In the genomic region with DNA sequence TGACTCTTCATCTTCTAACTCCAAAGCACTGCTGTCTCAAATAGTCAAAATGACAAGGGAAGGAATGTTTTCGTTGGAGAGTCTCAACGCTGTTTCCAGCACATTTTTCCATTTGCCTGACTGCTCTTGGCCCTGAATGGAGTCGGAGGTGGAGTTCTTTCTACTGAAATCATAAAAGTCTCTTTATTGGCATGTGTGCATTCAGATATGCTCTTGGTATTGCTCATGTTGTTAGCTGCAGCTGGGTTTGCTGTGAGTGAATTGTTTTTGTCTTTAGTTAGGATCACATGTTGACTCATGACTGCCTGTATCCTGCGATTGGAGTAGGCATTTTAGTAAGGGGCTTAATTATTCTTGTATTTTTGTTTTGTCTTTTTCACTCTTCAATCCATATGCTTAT, we compare ENCODE assay signal across 16 cellular contexts. TPM values are rescaled to one million over a fixed set of nuclear protein-coding genes. Genes with fewer than 3 reads are reported as not detected.
DNase-seq lines count a peak whose midpoint lies in the region; ATAC-seq, FAIRE-seq and TF ChIP-seq lines count a peak whose summit lies in the region.
"Had no signal": no experiment of that assay in that cellular context is flagged by ENCODE, and none has a peak within 500 bp of the region (broad histone marks: within the 10 kb centered on the region; RNA-seq: fewer than 3 reads in every experiment).

No MANE protein-coding gene starts in this region.

- no peak for ATAC-seq in CD4-positive, alpha-beta T cell (ENCODE audit: poor library complexity)

- H3K9ac ChIP-seq in astrocyte (ENCODE audit: low read length), result no peak overlapping the region

- H3K36me3 ChIP-seq in astrocyte (ENCODE audit: insufficient read depth, low read length) (no peaks in the 10 kb centered on the region), osteoblast (ENCODE audit: insufficient read depth, low read length) (no peaks in the 10 kb centered on the region)
- H3K36me3 ChIP-seq: esophagus squamous epithelium had no signal

- H4K20me1 ChIP-seq in astrocyte (ENCODE audit: insufficient read depth, low read length) (no peaks in the 10 kb centered on the region), osteoblast (ENCODE audit: insufficient read depth, low read length) (no peaks in the 10 kb centered on the region)

- H3K27me3 Mint-ChIP-seq in astrocyte (ENCODE audit: low read depth, unreplicated experiment), result peaks cover 1% of the 10 kb centered on the region
- H3K27me3 Mint-ChIP-seq in CD4-positive, alpha-beta T cell, result no peaks in the 10 kb centered on the region
- H3K27me3 Mint-ChIP-seq: naive B cell had no signal

- H3K4me2 ChIP-seq in astrocyte (ENCODE audit: low read length) (peak overlapping the region; percentile 29), osteoblast (ENCODE audit: insufficient read depth, low read length) (peak overlapping the region; percentile 25)

- CTCF ChIA-PET in CD4-positive, alpha-beta T cell (lab: Charles Lee), result no interaction called here

- H3K79me2 ChIP-seq in astrocyte (ENCODE audit: insufficient read depth, low read length) (no peaks in the 10 kb centered on the region), osteoblast (ENCODE audit: insufficient read depth, low read length) (no peaks in the 10 kb centered on the region)

- POLR2A ChIA-PET in CD4-positive, alpha-beta T cell (lab: Charles Lee), result no interaction called here

- H3K4me1 Mint-ChIP-seq in astrocyte (ENCODE audit: low read depth, unreplicated experiment), result peaks cover 5% of the 10 kb centered on the region
- H3K4me1 Mint-ChIP-seq in CD4-positive, alpha-beta T cell (ENCODE audit: low read depth), result no peaks in the 10 kb centered on the region
- H3K4me1 Mint-ChIP-seq: naive B cell had no signal

- no peak overlapping the region for H2AFZ ChIP-seq in astrocyte (ENCODE audit: low read depth, low read length)
- H2AFZ ChIP-seq in osteoblast (ENCODE audit: low read length), result no peak overlapping the region

- intact Hi-C loops in CD4-positive, alpha-beta T cell (cut with DNase I, micrococcal nuclease), result no loop called here

- peak; percentile 69 for DNase-seq in AG10803 (ENCODE audit: low read depth)
- peak; percentile 80 for DNase-seq in astrocyte (ENCODE audit: low read depth)
- DNase-seq in fibroblast of villous mesenchyme (ENCODE audit: low read depth), result peak; percentile 41
- DNase-seq in osteoblast (ENCODE audit: insufficient read length, low spot score, missing footprints), result peak; percentile 89
- DNase-seq in NCI-H774 (lab: John Stamatoyannopoulos, UW), result no peak
- DNase-seq in kidney tubule cell (ENCODE audit: low spot score), result no peak
- no peak for DNase-seq in stimulated activated CD4-positive, alpha-beta T cell treated with anti-CD3 and anti-CD28 coated beads, Interleukin-4, amount 100 ng/mL, for 4 hours
- no peak for DNase-seq in CD4-positive, alpha-beta T cell
- DNase-seq: activated naive CD4-positive, alpha-beta T cell treated with anti-CD3 and anti-CD28 coated beads for 36 hours; esophagus squamous epithelium; MM.1S; naive B cell; NCI-H2171; substantia nigra had no signal

- H3K36me3 Mint-ChIP-seq in astrocyte (ENCODE audit: low read depth, unreplicated experiment), result no peaks in the 10 kb centered on the region
- no peaks in the 10 kb centered on the region for H3K36me3 Mint-ChIP-seq in CD4-positive, alpha-beta T cell (ENCODE audit: low read depth)
- H3K36me3 Mint-ChIP-seq: naive B cell had no signal

- peaks cover 10% of the 10 kb centered on the region for H3K4me1 ChIP-seq in astrocyte (ENCODE audit: insufficient read depth, low read length)
- H3K4me1 ChIP-seq in osteoblast (ENCODE audit: insufficient read depth, low read length), result peaks cover 32% of the 10 kb centered on the region

- H3K4me3 ChIP-seq in AG10803 (ENCODE audit: low read length) (no peak overlapping the region), astrocyte (ENCODE audit: insufficient read depth, low read depth, low read length) (no peak overlapping the region), fibroblast of villous mesenchyme (ENCODE audit: low read depth, low read length) (no peak overlapping the region), osteoblast (ENCODE audit: insufficient read depth, low read length) (no peak overlapping the region)
- H3K4me3 ChIP-seq: esophagus squamous epithelium, skin epidermis had no signal

- no peaks in the 10 kb centered on the region for H3K27me3 ChIP-seq in astrocyte (ENCODE audit: insufficient read depth, low read length)
- no peaks in the 10 kb centered on the region for H3K27me3 ChIP-seq in osteoblast (ENCODE audit: insufficient read depth, low read length)
- H3K27me3 ChIP-seq in CD4-positive, alpha-beta T cell (ENCODE audit: control insufficient read depth, insufficient read depth, low read length), result no peaks in the 10 kb centered on the region
- H3K27me3 ChIP-seq: esophagus squamous epithelium had no signal

- H3K27ac ChIP-seq in astrocyte (ENCODE audit: low read depth, low read length) (no peak overlapping the region), osteoblast (ENCODE audit: low read depth, low read length) (peak overlapping the region; percentile 38)
- H3K27ac ChIP-seq in CD4-positive, alpha-beta T cell (ENCODE audit: low read depth, low read length), result no peak overlapping the region
- H3K27ac ChIP-seq: VCaP had no signal

- no peak overlapping the region for H3K4me3 Mint-ChIP-seq in astrocyte (ENCODE audit: unreplicated experiment)
- H3K4me3 Mint-ChIP-seq in CD4-positive, alpha-beta T cell, result no peak overlapping the region
- H3K4me3 Mint-ChIP-seq: activated naive CD4-positive, alpha-beta T cell treated with anti-CD3 and anti-CD28 coated beads for 36 hours; naive B cell had no signal

- H3K9me3 ChIP-seq in astrocyte (ENCODE audit: insufficient read depth, low read depth, low read length), result no peaks in the 10 kb centered on the region
- H3K9me3 ChIP-seq in osteoblast (ENCODE audit: low read depth, low read length), result no peaks in the 10 kb centered on the region
- no peaks in the 10 kb centered on the region for H3K9me3 ChIP-seq in CD4-positive, alpha-beta T cell (ENCODE audit: control insufficient read depth, low read length)
- H3K9me3 ChIP-seq: esophagus squamous epithelium had no signal

- FAIRE-seq in astrocyte (lab: Jason Lieb, UNC), result no peak

- no peaks in the 10 kb centered on the region for H3K9me3 Mint-ChIP-seq in astrocyte (ENCODE audit: unreplicated experiment)
- H3K9me3 Mint-ChIP-seq in CD4-positive, alpha-beta T cell, result no peaks in the 10 kb centered on the region
- H3K9me3 Mint-ChIP-seq: activated naive CD4-positive, alpha-beta T cell treated with anti-CD3 and anti-CD28 coated beads for 36 hours; naive B cell had no signal

- TF ChIP-seq CTCF in AG10803 (conservative IDR thresholded peaks at IDR 0.05; ENCODE audit: low read length) (no peak), astrocyte (IDR thresholded peaks at IDR 0.05; ENCODE audit: insufficient read depth, low read depth, low read length) (no peak), fibroblast of villous mesenchyme (IDR thresholded peaks at IDR 0.05; ENCODE audit: insufficient read depth, low read depth, low read length) (no peak), osteoblast (IDR thresholded peaks at IDR 0.05; ENCODE audit: extremely low read depth, low read depth, low read length) (no peak)
- TF ChIP-seq CTCF in CD4-positive, alpha-beta T cell (IDR thresholded peaks at IDR 0.05), result no peak

- no peak overlapping the region for H3K27ac Mint-ChIP-seq in astrocyte (ENCODE audit: unreplicated experiment)
- H3K27ac Mint-ChIP-seq in CD4-positive, alpha-beta T cell, result no peak overlapping the region
- H3K27ac Mint-ChIP-seq: activated naive CD4-positive, alpha-beta T cell treated with anti-CD3 and anti-CD28 coated beads for 36 hours; naive B cell had no signal

RNA-seq across cellular contexts. Expression of a gene that starts 16.8 kb away (rescaled TPM):
- total RNA-seq in astrocyte, result 2.7 and 4.0 TPM in 2 replicates
- total RNA-seq in fibroblast of villous mesenchyme, result 1.6 and 3.0 TPM in 2 replicates
- total RNA-seq in osteoblast, result 2.9 and 3.3 TPM in 2 replicates
- not detected for total RNA-seq in CD4-positive, alpha-beta T cell

Comparison
In these comparisons a context has a peak if more than half of its experiments do, and no peak if none do; other contexts are left out.
1. DNase-seq: peak in AG10803 (single experiment), astrocyte (single experiment), fibroblast of villous mesenchyme (single experiment) and osteoblast (single experiment); none in NCI-H774 (single experiment), kidney tubule cell (single experiment), stimulated activated CD4-positive, alpha-beta T cell treated with anti-CD3 and anti-CD28 coated beads, Interleukin-4, amount 100 ng/mL, for 4 hours (0 of 2) and CD4-positive, alpha-beta T cell (0 of 10).